ENCODE assay signal across 9 cellular contexts in the genomic region with DNA sequence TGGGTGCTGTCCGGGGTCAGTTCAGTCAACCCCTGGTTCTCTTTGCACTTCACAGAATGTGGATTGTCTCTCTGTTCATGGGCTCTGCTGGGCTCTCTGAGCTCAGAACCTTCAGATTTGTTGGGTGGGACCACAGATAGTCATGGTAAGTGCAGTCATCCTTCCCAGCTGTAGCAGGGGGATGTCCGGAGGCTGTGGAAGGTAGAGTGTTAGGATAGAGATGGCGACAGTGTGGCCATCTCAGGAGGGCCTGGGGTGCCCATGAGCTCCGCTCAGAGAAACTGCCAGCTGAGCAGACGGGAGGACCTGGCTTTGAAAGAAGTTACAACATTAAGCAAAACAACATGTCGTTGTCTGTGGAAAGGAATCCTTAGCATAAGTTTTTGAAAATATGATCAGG.
DNase-seq lines count a peak whose midpoint lies in the region; ATAC-seq and TF ChIP-seq lines count a peak whose summit lies in the region.
"Had no signal": no experiment of that assay in that cellular context is flagged by ENCODE, and none has a peak within 500 bp of the region (broad histone marks: within the 10 kb centered on the region; RNA-seq: fewer than 3 reads in every experiment).

No MANE protein-coding gene starts in this region.

- H3K9me3 Mint-ChIP-seq in CD4-positive, alpha-beta T cell = no peaks in the 10 kb centered on the region
- H3K9me3 Mint-ChIP-seq in activated naive CD8-positive, alpha-beta T cell treated with anti-CD3 and anti-CD28 coated beads, Interleukin-2, amount 50 U/mL, for 24 hours = no peaks in the 10 kb centered on the region

- no peak overlapping the region for H3K27ac ChIP-seq in CD4-positive, alpha-beta T cell (ENCODE audit: low read depth, low read length)

- ATAC-seq in CD4-positive, alpha-beta T cell (ENCODE audit: poor library complexity) = no peak
- ATAC-seq in GM19324 (IDR thresholded peaks at IDR 0.05; ENCODE audit: low FRiP score, unreplicated experiment) (peak; percentile 36), HG03064 (IDR thresholded peaks at IDR 0.05; ENCODE audit: low read depth, unreplicated experiment) (peak; percentile 33)
- no peak for ATAC-seq in activated naive CD8-positive, alpha-beta T cell treated with anti-CD3 and anti-CD28 coated beads, Interleukin-2, amount 50 U/mL, for 24 hours

- intact Hi-C loops in CD4-positive, alpha-beta T cell (cut with DNase I, micrococcal nuclease) = loop anchor here in 1 of 2 experiments (5.0 kb wide), 1 partner anchor 36 kb away; no protein-coding TSS in a partner anchor
- intact Hi-C loops in posterior vena cava (cut with DNase I) = no loop called here

- TF ChIP-seq CTCF in CD4-positive, alpha-beta T cell (IDR thresholded peaks at IDR 0.05) = no peak

- peak overlapping the region; percentile 43 for H3K27ac Mint-ChIP-seq in CD4-positive, alpha-beta T cell
- H3K27ac Mint-ChIP-seq in activated naive CD8-positive, alpha-beta T cell treated with anti-CD3 and anti-CD28 coated beads, Interleukin-2, amount 50 U/mL, for 24 hours = peak overlapping the region; percentile 67

- H3K27me3 ChIP-seq in CD4-positive, alpha-beta T cell (ENCODE audit: control insufficient read depth, insufficient read depth, low read length) = no peaks in the 10 kb centered on the region

- no peaks in the 10 kb centered on the region for H3K27me3 Mint-ChIP-seq in CD4-positive, alpha-beta T cell
- H3K27me3 Mint-ChIP-seq in activated naive CD8-positive, alpha-beta T cell treated with anti-CD3 and anti-CD28 coated beads, Interleukin-2, amount 50 U/mL, for 24 hours = peaks cover 2% of the 10 kb centered on the region

- no peaks in the 10 kb centered on the region for H3K36me3 Mint-ChIP-seq in CD4-positive, alpha-beta T cell (ENCODE audit: low read depth)
- peaks cover 1% of the 10 kb centered on the region for H3K36me3 Mint-ChIP-seq in activated naive CD8-positive, alpha-beta T cell treated with anti-CD3 and anti-CD28 coated beads, Interleukin-2, amount 50 U/mL, for 24 hours (ENCODE audit: low read depth)

- H3K9me3 ChIP-seq in CD4-positive, alpha-beta T cell (ENCODE audit: control insufficient read depth, low read length) = no peaks in the 10 kb centered on the region

- DNase-seq in CD4-positive, alpha-beta T cell = no peak
- no peak for DNase-seq in activated naive CD8-positive, alpha-beta T cell treated with anti-CD3 and anti-CD28 coated beads, Interleukin-2, amount 50 U/mL, for 24 hours
- no peak for DNase-seq in HUDEP-2 (lab: John Stamatoyannopoulos, UW; ENCODE audit: unreplicated experiment in 76 of 76)
- no peak for DNase-seq in DMS53 (lab: John Stamatoyannopoulos, UW)
- no peak for DNase-seq in posterior vena cava (ENCODE audit: low spot score)
- DNase-seq in NCI-H2227 (lab: John Stamatoyannopoulos, UW; ENCODE audit: unreplicated experiment) = no peak
- DNase-seq: NCI-H2081 had no signal

- CTCF ChIA-PET in CD4-positive, alpha-beta T cell (lab: Charles Lee) = interaction anchor here (1.5 kb wide), 1 partner anchor 9 kb away, joined by 3 read pairs; no protein-coding TSS in a partner anchor

- peaks cover 48% of the 10 kb centered on the region for H3K4me1 Mint-ChIP-seq in CD4-positive, alpha-beta T cell (ENCODE audit: low read depth)
- H3K4me1 Mint-ChIP-seq in activated naive CD8-positive, alpha-beta T cell treated with anti-CD3 and anti-CD28 coated beads, Interleukin-2, amount 50 U/mL, for 24 hours = peaks cover 59% of the 10 kb centered on the region

- H3K4me3 Mint-ChIP-seq in CD4-positive, alpha-beta T cell = peak overlapping the region; percentile 60
- H3K4me3 Mint-ChIP-seq in activated naive CD8-positive, alpha-beta T cell treated with anti-CD3 and anti-CD28 coated beads, Interleukin-2, amount 50 U/mL, for 24 hours = no peak overlapping the region

- POLR2A ChIA-PET in CD4-positive, alpha-beta T cell (lab: Charles Lee) = interaction anchor here (1.2 kb wide), 1 partner anchor 35 kb away, joined by 3 read pairs; no protein-coding TSS in a partner anchor

Comparison
In these comparisons a context has a peak if more than half of its experiments do, and no peak if none do; other contexts are left out.
1. ATAC-seq: peak in GM19324 (single experiment) and HG03064 (single experiment); none in CD4-positive, alpha-beta T cell (single experiment) and activated naive CD8-positive, alpha-beta T cell treated with anti-CD3 and anti-CD28 coated beads, Interleukin-2, amount 50 U/mL, for 24 hours (single experiment).